ENCODE assay signal across 9 cellular contexts in the genomic region with DNA sequence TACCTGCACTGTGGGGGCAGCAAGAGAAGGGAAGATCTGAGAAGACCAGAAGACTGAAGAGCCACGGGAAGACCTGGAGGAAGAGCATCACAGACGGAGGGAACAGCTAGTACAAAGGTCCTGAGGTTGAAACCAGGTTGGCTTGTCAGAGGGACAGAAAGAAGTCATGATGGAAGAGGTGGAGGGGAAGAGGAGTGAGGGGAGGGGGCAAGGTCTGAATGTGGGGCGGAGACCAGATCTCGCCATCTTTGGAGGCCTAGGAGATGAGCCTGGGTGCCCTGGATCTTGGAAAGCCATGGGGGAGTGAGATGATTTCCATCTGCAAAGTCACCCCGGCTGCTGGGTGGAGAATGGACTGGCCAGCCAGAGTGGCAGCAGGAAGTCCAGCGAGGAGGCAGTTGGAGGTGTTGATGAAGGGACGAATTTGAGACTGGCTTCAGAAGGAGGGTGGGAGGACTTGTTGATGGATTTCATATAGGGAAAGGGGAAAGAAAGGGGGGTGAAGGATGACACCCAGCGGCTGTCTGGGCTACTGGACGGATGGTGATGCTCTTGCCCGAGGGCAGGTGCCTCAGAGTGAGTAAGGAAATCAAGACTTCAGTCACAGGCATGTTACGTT. TPM values are rescaled to one million over a fixed set of nuclear protein-coding genes. Genes with fewer than 3 reads are reported as not detected.
DNase-seq lines count a peak whose midpoint lies in the region; ATAC-seq lines count a peak whose summit lies in the region.
"Had no signal": no experiment of that assay in that cellular context is flagged by ENCODE, and none has a peak within 500 bp of the region (broad histone marks: within the 10 kb centered on the region; RNA-seq: fewer than 3 reads in every experiment).

No MANE protein-coding gene starts in this region.

- H3K4me1 ChIP-seq in right cardiac atrium (ENCODE audit: control insufficient read depth, insufficient read depth, low read length) = peaks cover 5% of the 10 kb centered on the region
- peaks cover 1% of the 10 kb centered on the region for H3K4me1 ChIP-seq in mesendoderm (ENCODE audit: control insufficient read depth, low read depth, low read length)

- peak overlapping the region; percentile 39 for H3K27ac ChIP-seq in right cardiac atrium (ENCODE audit: low read length)
- no peak overlapping the region for H3K27ac ChIP-seq in mesendoderm (ENCODE audit: low read depth, low read length)
- H3K27ac ChIP-seq: SK-N-MC had no signal

- no peak overlapping the region for H3K23ac ChIP-seq in mesendoderm (ENCODE audit: low read length)

- H3K79me2 ChIP-seq in mesendoderm (ENCODE audit: control insufficient read depth, insufficient read depth, low read length) = no peaks in the 10 kb centered on the region

- WGBS in right cardiac atrium = 85% methylated on average over 11 of the region's 11 CpGs
- no CpG with 5 or more reads among the region's 11 CpGs for WGBS in mesendoderm (ENCODE audit: extremely low coverage, insufficient coverage, low lambda C conversion rate)

- no peak for DNase-seq in T-helper 2 cell treated with Interferon-gamma antibody and Interleukin-4, amounts not matched to agents 5 μg/mL and 100 μg/mL, for 36 hours (ENCODE audit: low spot score)
- DNase-seq in T-helper 2 cell (no peak), right cardiac atrium (peak in 1 of 3 donors; percentile 38), NCI-H2196 (lab: John Stamatoyannopoulos, UW; ENCODE audit: unreplicated experiment) (no peak), NCI-H2029 (lab: John Stamatoyannopoulos, UW) (no peak), mesendoderm (no peak)
- DNase-seq in activated CD4-positive, alpha-beta memory T cell treated with anti-CD3 and anti-CD28 coated beads for 36 hours = no peak
- DNase-seq in stimulated activated naive CD8-positive, alpha-beta T cell treated with anti-CD3 and anti-CD28 coated beads, Interleukin-15, amount 100 ng/mL, for 72 hours = no peak

- no peak overlapping the region for H2BK120ac ChIP-seq in mesendoderm (ENCODE audit: low read depth, low read length)

- H3K27me3 ChIP-seq in right cardiac atrium (ENCODE audit: control insufficient read depth, insufficient read depth) (no peaks in the 10 kb centered on the region), mesendoderm (ENCODE audit: insufficient read depth, low read length, poor library complexity) (no peaks in the 10 kb centered on the region)

- no peak overlapping the region for H2BK15ac ChIP-seq in mesendoderm (replicated peaks; ENCODE audit: low read depth)

- no peak overlapping the region for H4K8ac ChIP-seq in mesendoderm (ENCODE audit: low read depth, low read length)

- H3K4ac ChIP-seq in mesendoderm (ENCODE audit: low read depth, low read length) = no peak overlapping the region

- intact Hi-C loops in activated CD4-positive, alpha-beta memory T cell treated with anti-CD3 and anti-CD28 coated beads for 36 hours (cut with micrococcal nuclease) = no loop called here
- intact Hi-C loops in right cardiac atrium (cut with DNase I) = no loop called here

- H3K4me3 Mint-ChIP-seq in T-helper 2 cell treated with Interferon-gamma antibody and Interleukin-4, amounts not matched to agents 5 μg/mL and 100 μg/mL, for 36 hours = peak overlapping the region; percentile 86
- H3K4me3 Mint-ChIP-seq in activated CD4-positive, alpha-beta memory T cell treated with anti-CD3 and anti-CD28 coated beads for 36 hours = peak overlapping the region; percentile 23
- peak overlapping the region; percentile 86 to 87 for H3K4me3 Mint-ChIP-seq in stimulated activated naive CD8-positive, alpha-beta T cell treated with anti-CD3 and anti-CD28 coated beads, Interleukin-15, amount 100 ng/mL, for 72 hours

- no peak overlapping the region for H4K5ac ChIP-seq in mesendoderm (ENCODE audit: low read length)

- POLR2A ChIA-PET in activated CD4-positive, alpha-beta memory T cell treated with anti-CD3 and anti-CD28 coated beads for 36 hours (lab: Charles Lee) = interaction anchor here (1.9 to 2.4 kb wide), 3 partner anchors 9 to 15 kb away, joined by 12 to 19 read pairs (median 14); a partner anchor contains a TSS

- H3K27ac Mint-ChIP-seq in T-helper 2 cell treated with Interferon-gamma antibody and Interleukin-4, amounts not matched to agents 5 μg/mL and 100 μg/mL, for 36 hours = peak overlapping the region; percentile 41
- peak overlapping the region; percentile 96 for H3K27ac Mint-ChIP-seq in activated CD4-positive, alpha-beta memory T cell treated with anti-CD3 and anti-CD28 coated beads for 36 hours
- peak overlapping the region in 1 of 2 donors; percentile 100 for H3K27ac Mint-ChIP-seq in stimulated activated naive CD8-positive, alpha-beta T cell treated with anti-CD3 and anti-CD28 coated beads, Interleukin-15, amount 100 ng/mL, for 72 hours

- H3K9ac ChIP-seq in mesendoderm (ENCODE audit: low read length) = no peak overlapping the region

- H3K27me3 Mint-ChIP-seq in T-helper 2 cell treated with Interferon-gamma antibody and Interleukin-4, amounts not matched to agents 5 μg/mL and 100 μg/mL, for 36 hours (ENCODE audit: low read depth) = peaks cover 8% of the 10 kb centered on the region
- H3K27me3 Mint-ChIP-seq in activated CD4-positive, alpha-beta memory T cell treated with anti-CD3 and anti-CD28 coated beads for 36 hours = peaks cover 5% of the 10 kb centered on the region
- no peaks in the 10 kb centered on the region for H3K27me3 Mint-ChIP-seq in stimulated activated naive CD8-positive, alpha-beta T cell treated with anti-CD3 and anti-CD28 coated beads, Interleukin-15, amount 100 ng/mL, for 72 hours

- H2AK5ac ChIP-seq in mesendoderm (ENCODE audit: low read length) = no peak overlapping the region

- CTCF ChIA-PET in activated CD4-positive, alpha-beta memory T cell treated with anti-CD3 and anti-CD28 coated beads for 36 hours (lab: Charles Lee) = interaction anchor here (2.0 to 3.7 kb wide), 3 partner anchors 10 to 23 kb away, joined by 6 to 48 read pairs (median 11); no protein-coding TSS in a partner anchor

- no peaks in the 10 kb centered on the region for H3K36me3 ChIP-seq in mesendoderm (ENCODE audit: control insufficient read depth, insufficient read depth, low read length)

- H3K18ac ChIP-seq in mesendoderm (ENCODE audit: low read length) = no peak overlapping the region

- H3K56ac ChIP-seq in mesendoderm (ENCODE audit: low read length) = no peak overlapping the region

- H3K4me3 ChIP-seq in right cardiac atrium (ENCODE audit: low read length) = no peak overlapping the region
- H3K4me3 ChIP-seq in mesendoderm (ENCODE audit: low read length) = no peak overlapping the region

- no peaks in the 10 kb centered on the region for H3K9me3 Mint-ChIP-seq in T-helper 2 cell treated with Interferon-gamma antibody and Interleukin-4, amounts not matched to agents 5 μg/mL and 100 μg/mL, for 36 hours
- H3K9me3 Mint-ChIP-seq in activated CD4-positive, alpha-beta memory T cell treated with anti-CD3 and anti-CD28 coated beads for 36 hours = no peaks in the 10 kb centered on the region
- no peaks in the 10 kb centered on the region for H3K9me3 Mint-ChIP-seq in stimulated activated naive CD8-positive, alpha-beta T cell treated with anti-CD3 and anti-CD28 coated beads, Interleukin-15, amount 100 ng/mL, for 72 hours

- H3K36me3 Mint-ChIP-seq in T-helper 2 cell treated with Interferon-gamma antibody and Interleukin-4, amounts not matched to agents 5 μg/mL and 100 μg/mL, for 36 hours (ENCODE audit: low read depth) = peaks cover 6% of the 10 kb centered on the region
- H3K36me3 Mint-ChIP-seq in activated CD4-positive, alpha-beta memory T cell treated with anti-CD3 and anti-CD28 coated beads for 36 hours = peaks cover 9% of the 10 kb centered on the region

- H3K4me1 Mint-ChIP-seq in T-helper 2 cell treated with Interferon-gamma antibody and Interleukin-4, amounts not matched to agents 5 μg/mL and 100 μg/mL, for 36 hours (ENCODE audit: low read depth) = peaks cover 25% of the 10 kb centered on the region
- H3K4me1 Mint-ChIP-seq in activated CD4-positive, alpha-beta memory T cell treated with anti-CD3 and anti-CD28 coated beads for 36 hours (ENCODE audit: low read depth) = peaks cover 26% of the 10 kb centered on the region
- H3K4me1 Mint-ChIP-seq in stimulated activated naive CD8-positive, alpha-beta T cell treated with anti-CD3 and anti-CD28 coated beads, Interleukin-15, amount 100 ng/mL, for 72 hours = peaks cover 69% of the 10 kb centered on the region

- H3K79me1 ChIP-seq in mesendoderm (ENCODE audit: low read length) = no peaks in the 10 kb centered on the region

- ATAC-seq in right cardiac atrium = no peak
- no peak for ATAC-seq in stimulated activated naive CD8-positive, alpha-beta T cell treated with anti-CD3 and anti-CD28 coated beads, Interleukin-15, amount 100 ng/mL, for 72 hours

- no peak overlapping the region for H3K4me2 ChIP-seq in mesendoderm (ENCODE audit: low read length)

- no peaks in the 10 kb centered on the region for H3K9me3 ChIP-seq in right cardiac atrium (ENCODE audit: control insufficient read depth, low read length)

- no peak overlapping the region for H2BK5ac ChIP-seq in mesendoderm (ENCODE audit: low read length)

RNA-seq across cellular contexts. Expression of a gene that starts 14.6 kb away (rescaled TPM):
- total RNA-seq in activated CD4-positive, alpha-beta memory T cell treated with anti-CD3 and anti-CD28 coated beads for 36 hours = 100 to 1,000 TPM; 940 to 950 TPM
- total RNA-seq in right cardiac atrium = 1,000 to 10,000 TPM; 1,045 to 1,141 (median 1,055) TPM
- polyA plus RNA-seq in right cardiac atrium = 1,140 TPM
- polyA plus RNA-seq in mesendoderm (2013, experiment 1 of 2) = 737 TPM
- 751 TPM for polyA plus RNA-seq in mesendoderm (2013, experiment 2 of 2)

RNA-seq across cellular contexts. Expression of a gene that starts 59.9 kb away (rescaled TPM):
- 10 to 100 TPM; 23.6 to 25.3 TPM for total RNA-seq in activated CD4-positive, alpha-beta memory T cell treated with anti-CD3 and anti-CD28 coated beads for 36 hours
- total RNA-seq in right cardiac atrium = 1 to 10 TPM; 5.8 to 9.4 (median 7.8) TPM
- 3.9 TPM for polyA plus RNA-seq in right cardiac atrium
- polyA plus RNA-seq in mesendoderm (2013, experiment 1 of 2) = 26.3 TPM
- polyA plus RNA-seq in mesendoderm (2013, experiment 2 of 2) = 26.5 TPM

Comparison
In these comparisons a context has a peak if more than half of its experiments do, and no peak if none do; other contexts are left out.
1. H3K4me3 Mint-ChIP-seq: peak in every context shown above with its lines; median percentile 86 in stimulated activated naive CD8-positive, alpha-beta T cell treated with anti-CD3 and anti-CD28 coated beads, Interleukin-15, amount 100 ng/mL, for 72 hours; 86 in T-helper 2 cell treated with Interferon-gamma antibody and Interleukin-4, amounts not matched to agents 5 μg/mL and 100 μg/mL, for 36 hours; 23 in activated CD4-positive, alpha-beta memory T cell treated with anti-CD3 and anti-CD28 coated beads for 36 hours.